Comparison of ENCODE assay signal across 9 cellular contexts in genomic region chr16:67504190-67505021, GRCh38. TPM values are rescaled to one million over a fixed set of nuclear protein-coding genes. Genes with fewer than 3 reads are reported as not detected.
DNase-seq lines count a peak whose midpoint lies in the region; ATAC-seq and TF ChIP-seq lines count a peak whose summit lies in the region.
"Had no signal": no experiment of that assay in that cellular context is flagged by ENCODE, and none has a peak within 500 bp of the region (broad histone marks: within the 10 kb centered on the region; RNA-seq: fewer than 3 reads in every experiment).

No MANE protein-coding gene starts in this region.

- peak overlapping the region; percentile 56 for H3K27ac ChIP-seq in naive thymus-derived CD4-positive, alpha-beta T cell (ENCODE audit: low read depth, low read length)
- no peak overlapping the region for H3K27ac ChIP-seq in mammary epithelial cell (ENCODE audit: insufficient read depth, low read depth, low read length)

- no peak overlapping the region for H3K4me3 ChIP-seq in Loucy (ENCODE audit: low read length, poor library complexity, severe bottlenecking)
- no peak overlapping the region for H3K4me3 ChIP-seq in naive thymus-derived CD4-positive, alpha-beta T cell (ENCODE audit: low read length)
- H3K4me3 ChIP-seq in mammary epithelial cell (replicated peaks in 1 of 3; ENCODE audit: insufficient read depth in 1 of 3, low read depth in 2 of 3, low read length in 3 of 3): no peak overlapping the region

- H3K4me2 ChIP-seq in Loucy (ENCODE audit: low read depth, low read length, poor library complexity, severe bottlenecking) (peak overlapping the region; percentile 4), mammary epithelial cell (ENCODE audit: insufficient read depth, low read depth, low read length) (no peak overlapping the region)

- peaks cover 1% of the 10 kb centered on the region for H3K36me3 Mint-ChIP-seq in activated naive CD4-positive, alpha-beta T cell treated with anti-CD3 and anti-CD28 coated beads, Interleukin-2, amount 50 U/mL, for 24 hours
- H3K36me3 Mint-ChIP-seq in naive thymus-derived CD4-positive, alpha-beta T cell: peaks cover 0 to 26% (median 11%) of the 10 kb centered on the region in 5 donors

- H3K9me3 ChIP-seq in Loucy (ENCODE audit: insufficient read depth, low read depth, low read length): no peaks in the 10 kb centered on the region
- no peaks in the 10 kb centered on the region for H3K9me3 ChIP-seq in naive thymus-derived CD4-positive, alpha-beta T cell (ENCODE audit: control insufficient read depth in 2 of 3, low read length in 3 of 3)
- no peaks in the 10 kb centered on the region for H3K9me3 ChIP-seq in mammary epithelial cell (replicated peaks; ENCODE audit: insufficient read depth, low read length)

- H3K9me3 Mint-ChIP-seq in activated naive CD4-positive, alpha-beta T cell treated with anti-CD3 and anti-CD28 coated beads, Interleukin-2, amount 50 U/mL, for 24 hours: no peaks in the 10 kb centered on the region
- H3K9me3 Mint-ChIP-seq in naive thymus-derived CD4-positive, alpha-beta T cell: peaks cover 0 to 2% (median 0%) of the 10 kb centered on the region in 11 donors

- no peaks in the 10 kb centered on the region for H3F3A ChIP-seq in Loucy (ENCODE audit: low read depth)

- dilution Hi-C loops in mammary epithelial cell (cut with HindIII; ENCODE audit: low sequenced_read_pairs): no loop called here

- POLR2A ChIA-PET in naive thymus-derived CD4-positive, alpha-beta T cell (lab: Charles Lee): interaction anchor here (0.9 to 1.8 kb wide), 7 partner anchors 9 to 51 kb away, joined by 3 to 6 read pairs (median 4); no protein-coding TSS in a partner anchor

- in situ Hi-C loops in mammary epithelial cell (cut with MboI; ENCODE audit: low sequenced_read_pairs in 2 of 2): loop anchor here in 1 of 2 donors (25.0 kb wide), 2 partner anchors 308 to 433 kb away; partner anchors contain the start of genes CTRL, LCAT, PSMB10 and RANBP10

- peak overlapping the region; percentile 77 for H3K27ac Mint-ChIP-seq in activated naive CD4-positive, alpha-beta T cell treated with anti-CD3 and anti-CD28 coated beads, Interleukin-2, amount 50 U/mL, for 24 hours
- peak overlapping the region; percentile 80 to 99 (median 92) for H3K27ac Mint-ChIP-seq in naive thymus-derived CD4-positive, alpha-beta T cell

- peak overlapping the region; percentile 19 for H3K4me3 Mint-ChIP-seq in activated naive CD4-positive, alpha-beta T cell treated with anti-CD3 and anti-CD28 coated beads, Interleukin-2, amount 50 U/mL, for 24 hours
- peak overlapping the region; percentile 47 to 82 (median 68) for H3K4me3 Mint-ChIP-seq in naive thymus-derived CD4-positive, alpha-beta T cell

- DNase-seq in ELR (ENCODE audit: low read depth): peak; percentile 42
- peak in 6 of 9 donors; percentile 31 to 51 (median 46) for DNase-seq in naive thymus-derived CD4-positive, alpha-beta T cell
- DNase-seq in hippocampal formation (lab: John Stamatoyannopoulos, UW): no peak
- DNase-seq in NCI-H2227 (lab: John Stamatoyannopoulos, UW; ENCODE audit: unreplicated experiment): no peak
- no peak for DNase-seq in mammary epithelial cell
- DNase-seq in NCI-H2171 treated with DMSO at 0.1 percent for 48 hours (lab: John Stamatoyannopoulos, UW): no peak

- CTCF ChIA-PET in naive thymus-derived CD4-positive, alpha-beta T cell (lab: Charles Lee): interaction anchor here (1.1 to 2.0 kb wide), 4 partner anchors 9 to 42 kb away, joined by 3 to 13 read pairs (median 8); no protein-coding TSS in a partner anchor
- CTCF ChIA-PET in mammary epithelial cell (lab: Charles Lee; ENCODE audit: low non-redundant PET): no interaction called here

- no TSS peak for BruUV-seq in mammary epithelial cell (replicated peaks; lab: Mats Ljungman, UMichigan)

- H3K4me1 Mint-ChIP-seq in activated naive CD4-positive, alpha-beta T cell treated with anti-CD3 and anti-CD28 coated beads, Interleukin-2, amount 50 U/mL, for 24 hours: peaks cover 54% of the 10 kb centered on the region
- peaks cover 37 to 64% (median 49%) of the 10 kb centered on the region in 7 donors for H3K4me1 Mint-ChIP-seq in naive thymus-derived CD4-positive, alpha-beta T cell

- ATAC-seq in naive thymus-derived CD4-positive, alpha-beta T cell: peak; percentile 97

- H3K9ac ChIP-seq in Loucy (ENCODE audit: low read depth, low read length, poor library complexity, severe bottlenecking) (peak overlapping the region; percentile 13), mammary epithelial cell (ENCODE audit: insufficient read depth, low read length) (no peak overlapping the region)

- H3K36me3 ChIP-seq in Loucy (ENCODE audit: insufficient read depth, low read length) (no peaks in the 10 kb centered on the region), mammary epithelial cell (ENCODE audit: insufficient read depth, low read length) (no peaks in the 10 kb centered on the region)
- H3K36me3 ChIP-seq in naive thymus-derived CD4-positive, alpha-beta T cell (ENCODE audit: control insufficient read depth in 2 of 3, insufficient read depth in 3 of 3, low read length in 3 of 3): no peaks in the 10 kb centered on the region

- no peaks in the 10 kb centered on the region for H3K9me2 ChIP-seq in Loucy (replicated peaks; ENCODE audit: low read depth, low read length)

- H3K4me1 ChIP-seq in Loucy (ENCODE audit: insufficient read depth, low read length, poor library complexity, severe bottlenecking): peaks cover 13% of the 10 kb centered on the region
- peaks cover 33 to 43% of the 10 kb centered on the region in 2 donors for H3K4me1 ChIP-seq in naive thymus-derived CD4-positive, alpha-beta T cell (ENCODE audit: control insufficient read depth in 2 of 2, insufficient read depth in 2 of 2, low read length in 2 of 2)
- H3K4me1 ChIP-seq in mammary epithelial cell (ENCODE audit: insufficient read depth, low read length): no peaks in the 10 kb centered on the region

- intact Hi-C loops in naive thymus-derived CD4-positive, alpha-beta T cell (cut with micrococcal nuclease): loop anchor here in 1 of 2 donors (1.0 kb wide), 1 partner anchor 10 kb away; no protein-coding TSS in a partner anchor
- intact Hi-C loops in mammary epithelial cell (cut with micrococcal nuclease): no loop called here

- 93% methylated on average over 7 of the region's 8 CpGs for WGBS in mammary epithelial cell (ENCODE audit: low coverage, missing lambda C conversion rate)

- no peaks in the 10 kb centered on the region for H3K27me3 Mint-ChIP-seq in activated naive CD4-positive, alpha-beta T cell treated with anti-CD3 and anti-CD28 coated beads, Interleukin-2, amount 50 U/mL, for 24 hours
- no peaks in the 10 kb centered on the region for H3K27me3 Mint-ChIP-seq in naive thymus-derived CD4-positive, alpha-beta T cell

- H3K79me2 ChIP-seq in Loucy (ENCODE audit: insufficient read depth, low read length) (no peaks in the 10 kb centered on the region), mammary epithelial cell (ENCODE audit: insufficient read depth, low read length) (no peaks in the 10 kb centered on the region)

- H4K20me1 ChIP-seq in Loucy (ENCODE audit: insufficient read depth, low read length, poor library complexity, severe bottlenecking): no peaks in the 10 kb centered on the region
- no peaks in the 10 kb centered on the region for H4K20me1 ChIP-seq in mammary epithelial cell (ENCODE audit: insufficient read depth, low read length)

- H2AFZ ChIP-seq in Loucy (ENCODE audit: low read length) (no peak overlapping the region), mammary epithelial cell (ENCODE audit: low read depth, low read length) (no peak overlapping the region)

- no peaks in the 10 kb centered on the region for H3K27me3 ChIP-seq in Loucy (ENCODE audit: insufficient read depth, low read length, poor library complexity, severe bottlenecking)
- no peaks in the 10 kb centered on the region for H3K27me3 ChIP-seq in naive thymus-derived CD4-positive, alpha-beta T cell (ENCODE audit: control insufficient read depth in 2 of 2, insufficient read depth in 2 of 2, low read length in 2 of 2)
- H3K27me3 ChIP-seq in mammary epithelial cell (ENCODE audit: insufficient read depth, low read length): no peaks in the 10 kb centered on the region

- TF ChIP-seq CTCF in Loucy (conservative IDR thresholded peaks at IDR 0.05; ENCODE audit: low read length) (no peak), mammary epithelial cell (conservative IDR thresholded peaks at IDR 0.05 in 1 of 2, IDR thresholded peaks at IDR 0.05 in 1 of 2; ENCODE audit: extremely low read depth in 1 of 2, insufficient read depth in 1 of 2, low read depth in 1 of 2, low read length in 2 of 2) (no peak)

RNA-seq across cellular contexts. Expression of gene AGRP, which starts 21.1 kb away (rescaled TPM):
- total RNA-seq in naive thymus-derived CD4-positive, alpha-beta T cell: not detected
- polyA plus RNA-seq in naive thymus-derived CD4-positive, alpha-beta T cell: not detected
- total RNA-seq in mammary epithelial cell: not detected
- not detected for polyA plus RNA-seq in mammary epithelial cell
- polyA minus RNA-seq in mammary epithelial cell: not detected
- total RNA-seq: kidney epithelial cell had no signal

RNA-seq across cellular contexts. Expression of gene ATP6V0D1, which starts 23.4 kb away (rescaled TPM):
- total RNA-seq in naive thymus-derived CD4-positive, alpha-beta T cell: 100 to 1,000 TPM in 1 of 5 experiments, 10 to 100 TPM in 4; 35.8 to 104 (median 54.7) TPM
- 100 to 1,000 TPM in 1 of 2 donors, 10 to 100 TPM in 1; 61.5 to 102 TPM for polyA plus RNA-seq in naive thymus-derived CD4-positive, alpha-beta T cell
- total RNA-seq in mammary epithelial cell: 100 to 1,000 TPM in 1 of 2 donors, 10 to 100 TPM in 1; 93.3 to 124 TPM
- polyA plus RNA-seq in mammary epithelial cell: 268 TPM
- polyA minus RNA-seq in mammary epithelial cell: 279 TPM

RNA-seq across cellular contexts. Expression of gene RIPOR1, which starts 24.2 kb away (rescaled TPM):
- 100 to 1,000 TPM in 1 of 5 experiments, 10 to 100 TPM in 4; 39.7 to 103 (median 48.9) TPM for total RNA-seq in naive thymus-derived CD4-positive, alpha-beta T cell
- polyA plus RNA-seq in naive thymus-derived CD4-positive, alpha-beta T cell: 1 to 10 TPM; 2.5 to 5.0 TPM
- total RNA-seq in mammary epithelial cell: 10 to 100 TPM; 35.3 to 64.8 TPM
- 15.3 TPM for polyA plus RNA-seq in mammary epithelial cell
- polyA minus RNA-seq in mammary epithelial cell: 47.3 TPM

RNA-seq across cellular contexts. Expression of gene CTCF, which starts 57.9 kb away (rescaled TPM):
- total RNA-seq in naive thymus-derived CD4-positive, alpha-beta T cell: 10 to 100 TPM; 51.4 to 78.6 (median 67.3) TPM
- 10 to 100 TPM; 49.8 to 59.8 TPM for polyA plus RNA-seq in naive thymus-derived CD4-positive, alpha-beta T cell
- 10 to 100 TPM; 21.7 to 31.2 TPM for total RNA-seq in mammary epithelial cell
- 21.6 TPM for polyA plus RNA-seq in mammary epithelial cell
- 44.1 TPM for polyA minus RNA-seq in mammary epithelial cell

Comparison
In these comparisons a context has a peak if more than half of its experiments do, and no peak if none do; other contexts are left out.
1. DNase-seq: peak in ELR (single experiment) and naive thymus-derived CD4-positive, alpha-beta T cell (6 of 9); none in hippocampal formation (0 of 2), NCI-H2227 (single experiment), mammary epithelial cell (single experiment) and NCI-H2171 treated with DMSO at 0.1 percent for 48 hours (single experiment).